In genomic region chr1:3038113-3038551, GRCh38 we compare ENCODE assay signal across 20 cellular contexts. TPM values are rescaled to one million over a fixed set of nuclear protein-coding genes. Genes with fewer than 3 reads are reported as not detected.
DNase-seq lines count a peak whose midpoint lies in the region; ATAC-seq and TF ChIP-seq lines count a peak whose summit lies in the region.
"Had no signal": no experiment of that assay in that cellular context is flagged by ENCODE, and none has a peak within 500 bp of the region (broad histone marks: within the 10 kb centered on the region; RNA-seq: fewer than 3 reads in every experiment).

No MANE protein-coding gene starts in this region.

- H4K8ac ChIP-seq in neuronal stem cell (ENCODE audit: low read depth, low read length): no peak overlapping the region

- H3K14ac ChIP-seq in neuronal stem cell (ENCODE audit: low read length): no peak overlapping the region

- H3K23ac ChIP-seq in neuronal stem cell (ENCODE audit: low read depth, low read length, poor library complexity): no peak overlapping the region

- peak; percentile 25 for DNase-seq in Right ventricle myocardium inferior (ENCODE audit: missing footprints)
- no peak for DNase-seq in left ventricle myocardium superior
- peak; percentile 37 for DNase-seq in RWPE2 (ENCODE audit: low spot score)
- DNase-seq in neuronal stem cell (ENCODE audit: low spot score): no peak
- peak; percentile 32 for DNase-seq in type B pancreatic cell (ENCODE audit: extremely low spot score, unreplicated experiment)
- DNase-seq: Caco-2; DMS153; GM23248; MV-4-11; NCI-H1417; NCI-H187 treated with DMSO at 0.1 percent for 48 hours; NCI-H446; NCI-H69; NK-92 treated with Interleukin-12 subunit alpha and Interleukin-12 subunit beta, amount 100 ng/mL, for 24 hours; OCI-M1; RPMI8226 had no signal

- TF ChIP-seq CTCF in RWPE2 (IDR thresholded peaks at IDR 0.05; ENCODE audit: poor library complexity, severe bottlenecking): no peak
- TF ChIP-seq CTCF in type B pancreatic cell (conservative IDR thresholded peaks at IDR 0.05): no peak

- H3K27ac Mint-ChIP-seq in type B pancreatic cell: no peak overlapping the region

- H3K4me3 ChIP-seq in RWPE2 (ENCODE audit: severe bottlenecking) (no peak overlapping the region), neuronal stem cell (ENCODE audit: low read length in 2 of 2) (no peak overlapping the region)
- H3K4me3 ChIP-seq: GM23248, K562 had no signal

- no peak overlapping the region for H3K27ac ChIP-seq in RWPE2 (ENCODE audit: poor library complexity, severe bottlenecking)
- H3K27ac ChIP-seq in neuronal stem cell (replicated peaks; ENCODE audit: low read length): no peak overlapping the region
- H3K27ac ChIP-seq: GM23248 had no signal

- no peak for ATAC-seq in Right ventricle myocardium inferior
- ATAC-seq in left ventricle myocardium superior: no peak
- no peak for ATAC-seq in RWPE2 (ENCODE audit: low read depth)
- no peak for ATAC-seq in HG03442 (IDR thresholded peaks at IDR 0.05; ENCODE audit: unreplicated experiment)
- ATAC-seq in HG03354 (IDR thresholded peaks at IDR 0.05; ENCODE audit: poor library complexity, severe bottlenecking, unreplicated experiment): no peak
- ATAC-seq: K562 had no signal

- H3K9me3 ChIP-seq in RWPE2 (ENCODE audit: severe bottlenecking) (no peaks in the 10 kb centered on the region), neuronal stem cell (replicated peaks in 1 of 2; ENCODE audit: control insufficient read depth in 2 of 2, insufficient read depth in 1 of 2, low read depth in 1 of 2, low read length in 2 of 2) (no peaks in the 10 kb centered on the region)
- H3K9me3 ChIP-seq: Caco-2 had no signal

- H2BK5ac ChIP-seq in neuronal stem cell (ENCODE audit: low read length): no peak overlapping the region

- H3K4me3 Mint-ChIP-seq in type B pancreatic cell: no peak overlapping the region

- no CpG with 5 or more reads among the region's 11 CpGs for WGBS in neuronal stem cell (ENCODE audit: extremely low coverage in 2 of 2, insufficient read length in 2 of 2, insufficient replicate concordance in 1 of 2), 2 donors

- H3K36me3 Mint-ChIP-seq in type B pancreatic cell: no peaks in the 10 kb centered on the region

- H2BK12ac ChIP-seq in neuronal stem cell (ENCODE audit: low read length): no peak overlapping the region

- no peak overlapping the region for H2AFZ ChIP-seq in neuronal stem cell (ENCODE audit: low read length)
- H2AFZ ChIP-seq: GM23248 had no signal

- no peak overlapping the region for H2AK5ac ChIP-seq in neuronal stem cell (ENCODE audit: low read depth, low read length)

- H2BK15ac ChIP-seq in neuronal stem cell (ENCODE audit: low read length): no peak overlapping the region

- H3K4me2 ChIP-seq in neuronal stem cell (ENCODE audit: insufficient read depth, low read length, poor library complexity, severe bottlenecking): no peak overlapping the region

- peaks cover 2% of the 10 kb centered on the region for H3K79me1 ChIP-seq in neuronal stem cell (ENCODE audit: low read depth, low read length)

- no peak overlapping the region for H2BK120ac ChIP-seq in neuronal stem cell (ENCODE audit: low read depth, low read length)

- no peaks in the 10 kb centered on the region for H3K9me3 Mint-ChIP-seq in type B pancreatic cell

- intact Hi-C loops in Right ventricle myocardium inferior (cut with DNase I) (no loop called here), left ventricle myocardium superior (cut with micrococcal nuclease) (no loop called here)

- H3K4me1 ChIP-seq in RWPE2 (ENCODE audit: insufficient read depth, poor library complexity, severe bottlenecking) (no peaks in the 10 kb centered on the region), neuronal stem cell (ENCODE audit: control insufficient read depth in 2 of 2, insufficient read depth in 1 of 2, low read depth in 1 of 2, low read length in 2 of 2) (no peaks in the 10 kb centered on the region)
- H3K4me1 ChIP-seq: Caco-2 had no signal

- H3K36me3 ChIP-seq in RWPE2 (ENCODE audit: low read depth) (no peaks in the 10 kb centered on the region), neuronal stem cell (replicated peaks in 1 of 2; ENCODE audit: control insufficient read depth in 2 of 2, insufficient read depth in 2 of 2, low read length in 2 of 2) (no peaks in the 10 kb centered on the region)

- peak overlapping the region; percentile 35 for H3K18ac ChIP-seq in neuronal stem cell (ENCODE audit: low read length)

- H3K4ac ChIP-seq in neuronal stem cell (ENCODE audit: low read length): no peak overlapping the region

- H3K27me3 Mint-ChIP-seq in type B pancreatic cell: peaks cover 5% of the 10 kb centered on the region

- H3K27me3 ChIP-seq in RWPE2 (ENCODE audit: insufficient read depth, poor library complexity, severe bottlenecking) (no peaks in the 10 kb centered on the region), neuronal stem cell (ENCODE audit: control insufficient read depth in 3 of 3, insufficient read depth in 3 of 3, low read depth in 1 of 3, low read length in 3 of 3) (peaks cover 0 to 56% (median 3%) of the 10 kb centered on the region in 3 experiments)

- peaks cover 8% of the 10 kb centered on the region for H3K4me1 Mint-ChIP-seq in type B pancreatic cell (ENCODE audit: unreplicated experiment)

- H4K91ac ChIP-seq in neuronal stem cell (ENCODE audit: low read depth, low read length, poor library complexity): no peak overlapping the region

- no peak overlapping the region for H3K9ac ChIP-seq in neuronal stem cell (ENCODE audit: low read depth, low read length, poor library complexity)
- H3K9ac ChIP-seq: GM23248 had no signal

RNA-seq across cellular contexts. Expression of gene ACTRT2, which starts 16.9 kb away (rescaled TPM):
- total RNA-seq in Right ventricle myocardium inferior (not detected), left ventricle myocardium superior (not detected), type B pancreatic cell (ENCODE audit: low replicate concordance) (not detected in 2 replicates)
- polyA plus RNA-seq in neuronal stem cell (2013, experiment 1 of 2): 0.29 TPM
- polyA plus RNA-seq in neuronal stem cell (2013, experiment 2 of 2): 0.29 TPM
- total RNA-seq: A673, Caco-2, GM23248, K562 had no signal
- polyA plus RNA-seq: GM23248, K562 had no signal

RNA-seq across cellular contexts. Expression of gene PRDM16, which starts 30.9 kb away (rescaled TPM):
- 12.8 TPM for total RNA-seq in Right ventricle myocardium inferior
- total RNA-seq in left ventricle myocardium superior: 17.7 TPM
- polyA plus RNA-seq in neuronal stem cell (2013, experiment 1 of 2): 7.9 TPM
- polyA plus RNA-seq in neuronal stem cell (2013, experiment 2 of 2): 7.6 TPM
- total RNA-seq in type B pancreatic cell (ENCODE audit: low replicate concordance): 10.3 and 23.6 TPM in 2 replicates
- total RNA-seq: GM23248 had no signal

Comparison
In these comparisons a context has a peak if more than half of its experiments do, and no peak if none do; other contexts are left out.
1. DNase-seq: peak in Right ventricle myocardium inferior (single experiment), RWPE2 (single experiment) and type B pancreatic cell (single experiment); none in left ventricle myocardium superior (single experiment) and neuronal stem cell (single experiment).